In the genomic region with DNA sequence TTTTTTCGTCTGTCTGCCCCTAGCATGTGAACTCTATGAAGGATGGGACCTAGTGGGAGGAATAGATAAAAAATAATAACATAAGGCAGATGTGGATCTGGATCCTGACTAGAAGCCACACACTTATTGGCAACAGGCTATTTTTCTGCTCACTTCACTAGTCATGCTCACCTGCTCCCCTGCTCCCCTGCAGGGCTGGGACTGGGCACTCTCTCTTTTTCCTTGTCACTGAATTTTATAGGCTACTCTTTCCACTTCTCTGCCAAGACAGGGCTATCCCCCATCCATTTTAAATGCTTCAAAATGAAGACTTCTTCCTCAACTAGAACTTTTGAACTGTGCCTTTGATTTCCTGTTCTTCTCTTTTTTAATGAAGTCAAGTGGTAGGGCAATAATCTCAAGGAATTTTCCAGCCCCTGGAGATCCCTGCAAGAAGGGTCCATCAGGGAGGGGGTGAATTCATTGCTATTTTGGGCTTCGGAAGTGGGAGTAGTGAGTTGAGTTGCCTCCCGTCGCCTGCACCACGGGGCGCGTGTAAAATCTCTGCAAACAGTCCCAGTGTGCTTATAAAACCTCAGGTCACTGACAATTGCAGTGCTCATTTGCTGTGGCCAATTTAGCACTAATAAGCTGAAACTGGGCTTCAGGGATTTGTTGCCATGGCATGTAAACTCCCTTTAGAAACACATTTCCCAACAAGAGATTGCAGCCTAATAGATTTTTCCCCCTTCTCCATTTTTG, we compare ENCODE assay signal across 16 cellular contexts.
DNase-seq lines count a peak whose midpoint lies in the region; ATAC-seq, FAIRE-seq and TF ChIP-seq lines count a peak whose summit lies in the region.
"Had no signal": no experiment of that assay in that cellular context is flagged by ENCODE, and none has a peak within 500 bp of the region (broad histone marks: within the 10 kb centered on the region; RNA-seq: fewer than 3 reads in every experiment).

No MANE protein-coding gene starts in this region.

- H3K9me3 Mint-ChIP-seq in GM23338, result no peaks in the 10 kb centered on the region
- H3K9me3 Mint-ChIP-seq: naive thymus-derived CD4-positive, alpha-beta T cell had no signal

- no peaks in the 10 kb centered on the region for H3K27me3 ChIP-seq in GM23338 (ENCODE audit: insufficient read depth)

- H3K27ac Mint-ChIP-seq in GM23338, result 0 out of 2 replicates have a peak overlapping the region, but pooled peaks have one; percentile 16
- H3K27ac Mint-ChIP-seq: naive thymus-derived CD4-positive, alpha-beta T cell had no signal

- no peaks in the 10 kb centered on the region for H3K4me1 ChIP-seq in GM23338 (ENCODE audit: insufficient read depth)
- H3K4me1 ChIP-seq: psoas muscle had no signal

- FAIRE-seq in endometrium (lab: Jason Lieb, UNC), result peak; percentile 60

- H4K20me1 ChIP-seq in GM23338 (replicated peaks; ENCODE audit: insufficient read depth), result no peaks in the 10 kb centered on the region

- no peak for DNase-seq in GM23338 (ENCODE audit: low spot score)
- DNase-seq in NCI-H2081 treated with DMSO at 0.1 percent for 48 hours (lab: John Stamatoyannopoulos, UW), result peak; percentile 89
- peak; percentile 79 for DNase-seq in retinal pigment epithelial cell (ENCODE audit: low read depth)
- DNase-seq: activated CD4-positive, alpha-beta T cell treated with anti-CD3 and anti-CD28 coated beads for 4 hours; activated naive CD4-positive, alpha-beta T cell treated with anti-CD3 and anti-CD28 coated beads, Interleukin-2, amount 50 U/mL, for 16 hours; effector memory CD4-positive, alpha-beta T cell; naive thymus-derived CD4-positive, alpha-beta T cell; psoas muscle; SIG-M5; stimulated activated CD4-positive, alpha-beta T cell treated with anti-CD3 and anti-CD28 coated beads, Interleukin-1b, Interleukin-23, amount 100 ng/mL, for 48 hours; T-helper 2 cell had no signal

- peaks cover 10% of the 10 kb centered on the region for H3K4me1 Mint-ChIP-seq in GM23338

- H3K79me2 ChIP-seq in GM23338 (replicated peaks; ENCODE audit: insufficient read depth), result no peaks in the 10 kb centered on the region

- 0 out of 2 replicates have a peak, but pooled peaks cover 3% of the 10 kb centered on the region for H3K9me2 ChIP-seq in GM23338 (ENCODE audit: insufficient read depth)

- no peaks in the 10 kb centered on the region for H3F3A ChIP-seq in GM23338 (replicated peaks; ENCODE audit: low read depth)

- TF ChIP-seq CTCF in GM23338 (conservative IDR thresholded peaks at IDR 0.05; ENCODE audit: low read depth in 2 of 2), result no peak
- TF ChIP-seq CTCF in retinal pigment epithelial cell (conservative IDR thresholded peaks at IDR 0.05; ENCODE audit: low read depth, low read length), result no peak

- H3K27ac ChIP-seq in GM23338 (ENCODE audit: low read depth), result no peak overlapping the region
- H3K27ac ChIP-seq: KMS-11, psoas muscle had no signal

- no peak overlapping the region for H3K4me2 ChIP-seq in GM23338
- H3K4me2 ChIP-seq: KMS-11 had no signal

- H3K4me3 Mint-ChIP-seq in GM23338, result no peak overlapping the region; the same call in 2 of the 3 replicates
- H3K4me3 Mint-ChIP-seq: naive thymus-derived CD4-positive, alpha-beta T cell had no signal

- H3K4me3 ChIP-seq in GM23338, result no peak overlapping the region
- no peak overlapping the region for H3K4me3 ChIP-seq in retinal pigment epithelial cell (ENCODE audit: low read length)
- H3K4me3 ChIP-seq: psoas muscle had no signal

- no peaks in the 10 kb centered on the region for H3K27me3 Mint-ChIP-seq in GM23338 (ENCODE audit: insufficient read depth, low read depth, poor library complexity)

- H3K36me3 ChIP-seq in GM23338 (ENCODE audit: insufficient read depth), result no peaks in the 10 kb centered on the region; the same call in 1 of the 2 replicates

- H2AFZ ChIP-seq in GM23338, result peak overlapping the region; percentile 63; the same call in 1 of the 2 replicates

- H3K36me3 Mint-ChIP-seq in GM23338 (ENCODE audit: low read depth), result no peaks in the 10 kb centered on the region
- H3K36me3 Mint-ChIP-seq: naive thymus-derived CD4-positive, alpha-beta T cell had no signal

- ATAC-seq in GM23338 (no peak), HG03439 (IDR thresholded peaks at IDR 0.05; ENCODE audit: unreplicated experiment) (no peak), HG02571 (IDR thresholded peaks at IDR 0.05; ENCODE audit: unreplicated experiment) (no peak), HG03442 (IDR thresholded peaks at IDR 0.05; ENCODE audit: unreplicated experiment) (no peak)
- ATAC-seq: naive thymus-derived CD4-positive, alpha-beta T cell; psoas muscle had no signal

TF ChIP-seq in GM23338, 12 proteins besides CTCF, POLR2A, EP300 and RAD21 (continues in another document):
- TF ChIP-seq ZNF331 (CRISPR knock-in tag; IDR thresholded peaks at IDR 0.05; ENCODE audit: low read depth) (no peak), EZH2 (IDR thresholded peaks at IDR 0.05; ENCODE audit: low read depth, unreplicated experiment) (no peak), STAT1 (IDR thresholded peaks at IDR 0.05; ENCODE audit: unreplicated experiment) (no peak), JUNB (IDR thresholded peaks at IDR 0.05; ENCODE audit: unreplicated experiment) (no peak), NANOG (IDR thresholded peaks at IDR 0.05; ENCODE audit: borderline replicate concordance) (no peak), EZH2phosphoT487 (IDR thresholded peaks at IDR 0.05; ENCODE audit: unreplicated experiment) (no peak), ZNF462 (CRISPR knock-in tag; IDR thresholded peaks at IDR 0.05) (no peak), POLR2AphosphoS5 (IDR thresholded peaks at IDR 0.05; ENCODE audit: low read depth) (no peak), ZNF114 (CRISPR knock-in tag; IDR thresholded peaks at IDR 0.05) (no peak), CREB1 (CRISPR knock-in tag; IDR thresholded peaks at IDR 0.05; ENCODE audit: low read depth) (no peak)
- TF ChIP-seq, protein P1, sequence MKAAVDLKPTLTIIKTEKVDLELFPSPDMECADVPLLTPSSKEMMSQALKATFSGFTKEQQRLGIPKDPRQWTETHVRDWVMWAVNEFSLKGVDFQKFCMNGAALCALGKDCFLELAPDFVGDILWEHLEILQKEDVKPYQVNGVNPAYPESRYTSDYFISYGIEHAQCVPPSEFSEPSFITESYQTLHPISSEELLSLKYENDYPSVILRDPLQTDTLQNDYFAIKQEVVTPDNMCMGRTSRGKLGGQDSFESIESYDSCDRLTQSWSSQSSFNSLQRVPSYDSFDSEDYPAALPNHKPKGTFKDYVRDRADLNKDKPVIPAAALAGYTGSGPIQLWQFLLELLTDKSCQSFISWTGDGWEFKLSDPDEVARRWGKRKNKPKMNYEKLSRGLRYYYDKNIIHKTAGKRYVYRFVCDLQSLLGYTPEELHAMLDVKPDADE (IDR thresholded peaks at IDR 0.05), result no peak
